Comparison of ENCODE assay signal across 23 cellular contexts in the genomic region with DNA sequence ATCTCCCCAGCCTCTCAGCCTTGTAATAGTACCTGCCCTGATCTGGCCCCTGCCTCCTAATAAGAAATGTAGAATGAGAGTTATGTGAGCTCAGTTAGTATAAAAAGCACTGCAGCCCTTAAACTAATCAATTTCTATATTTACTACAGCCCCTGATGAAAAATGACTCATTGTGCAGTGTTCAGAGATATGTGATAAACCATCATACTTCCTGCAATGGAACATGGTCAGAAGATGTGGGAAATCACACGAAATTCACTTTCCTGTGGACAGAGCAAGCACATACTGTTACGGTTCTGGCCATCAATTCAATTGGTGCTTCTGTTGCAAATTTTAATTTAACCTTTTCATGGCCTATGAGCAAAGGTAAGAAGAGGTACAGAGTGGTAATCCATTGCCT.
"Had no signal": no experiment of that assay in that cellular context is flagged by ENCODE, and none has a peak within 500 bp of the region (broad histone marks: within the 10 kb centered on the region; RNA-seq: fewer than 3 reads in every experiment).

No MANE protein-coding gene starts in this region.

- H3K9me3 Mint-ChIP-seq: dendritic cell treated with granulocyte-macrophage colony-stimulating factor and Interleukin-4, amounts not matched to agents 40 ng/mL and 50 ng/mL, for 4 days; natural killer cell; neural crest cell; stimulated activated naive B cell treated with anti-CD40 and anti-IgM and Interleukin-4, amounts not matched to agents 10 μg/mL and 1 μg/mL and 100 μg/mL, for 72 hours; stimulated activated naive CD8-positive, alpha-beta T cell treated with anti-CD3 and anti-CD28 coated beads, Interleukin-15, amount 100 ng/mL, for 72 hours had no signal

- H3K36me3 Mint-ChIP-seq: natural killer cell; stimulated activated naive B cell treated with anti-CD40 and anti-IgM and Interleukin-4, amounts not matched to agents 10 μg/mL and 1 μg/mL and 100 μg/mL, for 72 hours had no signal

- H3K36me3 ChIP-seq: ovary, right atrium auricular region, sigmoid colon, upper lobe of right lung, vagina had no signal

- H3K4me1 Mint-ChIP-seq: neural crest cell; stimulated activated naive B cell treated with anti-CD40 and anti-IgM and Interleukin-4, amounts not matched to agents 10 μg/mL and 1 μg/mL and 100 μg/mL, for 72 hours; stimulated activated naive CD8-positive, alpha-beta T cell treated with anti-CD3 and anti-CD28 coated beads, Interleukin-15, amount 100 ng/mL, for 72 hours had no signal

- H3K4me3 Mint-ChIP-seq: dendritic cell treated with granulocyte-macrophage colony-stimulating factor and Interleukin-4, amounts not matched to agents 40 ng/mL and 50 ng/mL, for 4 days; natural killer cell; neural crest cell; stimulated activated naive B cell treated with anti-CD40 and anti-IgM and Interleukin-4, amounts not matched to agents 10 μg/mL and 1 μg/mL and 100 μg/mL, for 72 hours; stimulated activated naive CD8-positive, alpha-beta T cell treated with anti-CD3 and anti-CD28 coated beads, Interleukin-15, amount 100 ng/mL, for 72 hours had no signal

- H3K4me1 ChIP-seq: esophagus muscularis mucosa, right atrium auricular region, sigmoid colon, testis, tibial nerve, upper lobe of right lung, vagina had no signal

- H3K9me3 ChIP-seq: esophagus muscularis mucosa, mucosa of descending colon, ovary, right atrium auricular region, sigmoid colon, testis, tibial nerve, upper lobe of right lung, vagina had no signal

- DNase-seq: effector CD8-positive, alpha-beta T cell; foreskin melanocyte; head of caudate nucleus; left colon; mucosa of descending colon; natural killer cell; ovary; sigmoid colon; stimulated activated CD4-positive, alpha-beta T cell treated with anti-CD3 and anti-CD28 coated beads, Interleukin-2, amount 100 ng/mL, for 24 hours; stimulated activated CD4-positive, alpha-beta T cell treated with anti-CD3 and anti-CD28 coated beads, Interleukin-4, amount 100 ng/mL, for 4 hours; stimulated activated naive B cell treated with anti-CD40 and anti-IgM and Interleukin-4, amounts not matched to agents 10 μg/mL and 1 μg/mL and 100 μg/mL, for 72 hours; stimulated activated naive CD8-positive, alpha-beta T cell treated with anti-CD3 and anti-CD28 coated beads, Interleukin-15, amount 100 ng/mL, for 72 hours; testis; upper lobe of right lung had no signal

- H3K27me3 ChIP-seq: esophagus muscularis mucosa, hepatocyte, ovary, right atrium auricular region, sigmoid colon, testis, tibial nerve, upper lobe of right lung, vagina had no signal

- H3K27ac ChIP-seq: epithelial cell of prostate, esophagus muscularis mucosa, hepatocyte, ovary, right atrium auricular region, sigmoid colon, skin epidermis, testis, tibial nerve, upper lobe of right lung, vagina had no signal

- H3K27me3 Mint-ChIP-seq: dendritic cell treated with granulocyte-macrophage colony-stimulating factor and Interleukin-4, amounts not matched to agents 40 ng/mL and 50 ng/mL, for 4 days; stimulated activated naive B cell treated with anti-CD40 and anti-IgM and Interleukin-4, amounts not matched to agents 10 μg/mL and 1 μg/mL and 100 μg/mL, for 72 hours; stimulated activated naive CD8-positive, alpha-beta T cell treated with anti-CD3 and anti-CD28 coated beads, Interleukin-15, amount 100 ng/mL, for 72 hours had no signal

- H3K27ac Mint-ChIP-seq: dendritic cell treated with granulocyte-macrophage colony-stimulating factor and Interleukin-4, amounts not matched to agents 40 ng/mL and 50 ng/mL, for 4 days; natural killer cell; stimulated activated naive B cell treated with anti-CD40 and anti-IgM and Interleukin-4, amounts not matched to agents 10 μg/mL and 1 μg/mL and 100 μg/mL, for 72 hours had no signal

- H3K4me3 ChIP-seq: esophagus muscularis mucosa, hepatocyte, mucosa of descending colon, ovary, right atrium auricular region, sigmoid colon, skin epidermis, testis, tibial nerve, upper lobe of right lung, vagina had no signal
